In genomic region chr13:81917829-81918228, GRCh38 we compare ENCODE assay signal across 19 cellular contexts.
"Had no signal": no experiment of that assay in that cellular context is flagged by ENCODE, and none has a peak within 500 bp of the region (broad histone marks: within the 10 kb centered on the region; RNA-seq: fewer than 3 reads in every experiment).

No MANE protein-coding gene starts in this region.

- H3K27ac Mint-ChIP-seq: effector memory CD8-positive, alpha-beta T cell; natural killer cell; neural progenitor cell; progenitor cell of endocrine pancreas; stimulated activated effector memory CD8-positive, alpha-beta T cell treated with anti-CD3 and anti-CD28 coated beads, Interleukin-12 subunit alpha, Interleukin-12 subunit beta, amount 100 ng/mL, for 72 hours had no signal

- H3K4me1 Mint-ChIP-seq: natural killer cell; neural progenitor cell; stimulated activated effector memory CD8-positive, alpha-beta T cell treated with anti-CD3 and anti-CD28 coated beads, Interleukin-12 subunit alpha, Interleukin-12 subunit beta, amount 100 ng/mL, for 72 hours had no signal

- H3K4me3 Mint-ChIP-seq: effector memory CD8-positive, alpha-beta T cell; natural killer cell; neural progenitor cell; stimulated activated effector memory CD8-positive, alpha-beta T cell treated with anti-CD3 and anti-CD28 coated beads, Interleukin-12 subunit alpha, Interleukin-12 subunit beta, amount 100 ng/mL, for 72 hours had no signal

- H3K9me3 Mint-ChIP-seq: neural progenitor cell had no signal

- H3K36me3 ChIP-seq: esophagus squamous epithelium, gastroesophageal sphincter, neural progenitor cell, pancreas, right lobe of liver, suprapubic skin, tibial nerve had no signal

- H3K4me3 ChIP-seq: esophagus squamous epithelium, gastroesophageal sphincter, neural progenitor cell, pancreas, right lobe of liver, suprapubic skin, tibial nerve had no signal

- ATAC-seq: effector memory CD8-positive, alpha-beta T cell; gastroesophageal sphincter; left colon; natural killer cell; pancreas; right lobe of liver; stimulated activated effector memory CD8-positive, alpha-beta T cell treated with anti-CD3 and anti-CD28 coated beads, Interleukin-12 subunit alpha, Interleukin-12 subunit beta, amount 100 ng/mL, for 72 hours; stimulated activated naive CD8-positive, alpha-beta T cell treated with anti-CD3 and anti-CD28 coated beads, Interleukin-15, Interleukin-2, amounts not matched to agents 100 U/mL and 50 U/mL, for 24 hours had no signal

- H3K27me3 ChIP-seq: esophagus squamous epithelium, gastroesophageal sphincter, neural progenitor cell, pancreas, right lobe of liver, suprapubic skin, tibial nerve had no signal

- H3K36me3 Mint-ChIP-seq: natural killer cell; neural progenitor cell; stimulated activated effector memory CD8-positive, alpha-beta T cell treated with anti-CD3 and anti-CD28 coated beads, Interleukin-12 subunit alpha, Interleukin-12 subunit beta, amount 100 ng/mL, for 72 hours had no signal

- DNase-seq: effector memory CD8-positive, alpha-beta T cell; esophagus squamous epithelium; foreskin fibroblast; glutamatergic neuron; kidney; left colon; natural killer cell; occipital lobe; pancreas; right lobe of liver; stimulated activated CD4-positive, alpha-beta T cell treated with anti-CD3 and anti-CD28 coated beads, Interleukin-4, amount 100 ng/mL, for 1 hour; stimulated activated CD8-positive, alpha-beta memory T cell treated with anti-CD3 and anti-CD28 coated beads, Interleukin-4, amount 100 ng/mL, for 48 hours; stimulated activated naive CD8-positive, alpha-beta T cell treated with anti-CD3 and anti-CD28 coated beads, Interleukin-15, Interleukin-2, amounts not matched to agents 100 U/mL and 50 U/mL, for 24 hours had no signal

- H3K27me3 Mint-ChIP-seq: effector memory CD8-positive, alpha-beta T cell; progenitor cell of endocrine pancreas had no signal
